1 cellular context compared by ENCODE assay signal in genomic region chr2:178529194-178529593, GRCh38.
TF ChIP-seq lines count a peak whose summit lies in the region.

No MANE protein-coding gene starts in this region.

TF ChIP-seq in GM12878, 131 proteins besides CTCF, POLR2A, EP300 and RAD21 (continued from another document):
- TF ChIP-seq, protein P1, sequence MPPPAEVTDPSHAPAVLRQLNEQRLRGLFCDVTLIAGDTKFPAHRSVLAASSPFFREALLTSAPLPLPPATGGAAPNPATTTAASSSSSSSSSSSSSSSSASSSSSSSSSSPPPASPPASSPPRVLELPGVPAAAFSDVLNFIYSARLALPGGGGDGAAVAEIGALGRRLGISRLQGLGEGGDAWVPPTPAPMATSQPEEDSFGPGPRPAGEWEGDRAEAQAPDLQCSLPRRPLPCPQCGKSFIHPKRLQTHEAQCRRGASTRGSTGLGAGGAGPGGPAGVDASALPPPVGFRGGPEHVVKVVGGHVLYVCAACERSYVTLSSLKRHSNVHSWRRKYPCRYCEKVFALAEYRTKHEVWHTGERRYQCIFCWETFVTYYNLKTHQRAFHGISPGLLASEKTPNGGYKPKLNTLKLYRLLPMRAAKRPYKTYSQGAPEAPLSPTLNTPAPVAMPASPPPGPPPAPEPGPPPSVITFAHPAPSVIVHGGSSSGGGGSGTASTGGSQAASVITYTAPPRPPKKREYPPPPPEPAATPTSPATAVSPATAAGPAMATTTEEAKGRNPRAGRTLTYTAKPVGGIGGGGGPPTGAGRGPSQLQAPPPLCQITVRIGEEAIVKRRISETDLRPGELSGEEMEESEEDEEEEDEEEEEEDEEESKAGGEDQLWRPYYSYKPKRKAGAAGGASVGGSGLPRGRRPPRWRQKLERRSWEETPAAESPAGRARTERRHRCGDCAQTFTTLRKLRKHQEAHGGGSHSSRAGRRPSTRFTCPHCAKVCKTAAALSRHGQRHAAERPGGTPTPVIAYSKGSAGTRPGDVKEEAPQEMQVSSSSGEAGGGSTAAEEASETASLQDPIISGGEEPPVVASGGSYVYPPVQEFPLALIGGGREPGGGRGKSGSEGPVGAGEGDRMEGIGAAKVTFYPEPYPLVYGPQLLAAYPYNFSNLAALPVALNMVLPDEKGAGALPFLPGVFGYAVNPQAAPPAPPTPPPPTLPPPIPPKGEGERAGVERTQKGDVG (CRISPR knock-in tag; IDR thresholded peaks at IDR 0.05), result no peak
- TF ChIP-seq NFIC (IDR thresholded peaks at IDR 0.05; ENCODE audit: low read depth, low read length) (peak; percentile 74), SREBF1 (IDR thresholded peaks at IDR 0.05; ENCODE audit: low read length) (no peak), SP1 (IDR thresholded peaks at IDR 0.05; ENCODE audit: low read depth, low read length) (no peak), CEBPZ (IDR thresholded peaks at IDR 0.05; ENCODE audit: low read depth, low read length) (no peak), ETV6 (conservative IDR thresholded peaks at IDR 0.05 in 1 of 2, IDR thresholded peaks at IDR 0.05 in 1 of 2; ENCODE audit: borderline replicate concordance in 1 of 2, low read depth in 1 of 2) (no peak), ATF7 (IDR thresholded peaks at IDR 0.05; ENCODE audit: low read depth) (peak; percentile 74; the same call in 1 of the 2 replicates), TAF1 (IDR thresholded peaks at IDR 0.05; ENCODE audit: borderline replicate concordance, low read depth, low read length) (no peak), SPI1 (IDR thresholded peaks at IDR 0.05; ENCODE audit: borderline replicate concordance, insufficient read depth, low read depth, low read length) (peak; percentile 75), NFXL1 (IDR thresholded peaks at IDR 0.05; ENCODE audit: borderline replicate concordance) (no peak), PAX5 (IDR thresholded peaks at IDR 0.05; ENCODE audit: borderline replicate concordance, low read depth, low read length) (0 out of 2 replicates have a peak, but pooled peaks have one; percentile 13), RCOR1 (conservative IDR thresholded peaks at IDR 0.05; ENCODE audit: low read depth, low read length) (no peak), CHD4 (IDR thresholded peaks at IDR 0.05) (no peak), ZBED1 (IDR thresholded peaks at IDR 0.05; ENCODE audit: borderline replicate concordance) (no peak), KLF5 (IDR thresholded peaks at IDR 0.05; ENCODE audit: partially characterized antibody) (no peak), SIX5 (IDR thresholded peaks at IDR 0.05; ENCODE audit: low read depth, low read length, severe bottlenecking) (no peak), STAT3 (IDR thresholded peaks at IDR 0.05; ENCODE audit: low read depth, low read length) (no peak), CBX5 (IDR thresholded peaks at IDR 0.05; ENCODE audit: low read depth) (no peak), TCF7 (IDR thresholded peaks at IDR 0.05; ENCODE audit: borderline replicate concordance) (no peak), MTA2 (IDR thresholded peaks at IDR 0.05; ENCODE audit: low read depth) (peak; percentile 75), RUNX3 (IDR thresholded peaks at IDR 0.05; ENCODE audit: low read length) (peak; percentile 33; the same call in 1 of the 2 replicates), NFYA (IDR thresholded peaks at IDR 0.05; ENCODE audit: borderline replicate concordance, low read depth, low read length) (no peak), NR2C2 (IDR thresholded peaks at IDR 0.05; ENCODE audit: borderline replicate concordance, control insufficient read depth, insufficient read length, low read depth) (no peak), BACH1 (IDR thresholded peaks at IDR 0.05; ENCODE audit: borderline replicate concordance) (no peak; the same call in 1 of the 2 replicates), BCL11A (IDR thresholded peaks at IDR 0.05; ENCODE audit: low read depth, low read length) (no peak)
- TF ChIP-seq, protein P2, sequence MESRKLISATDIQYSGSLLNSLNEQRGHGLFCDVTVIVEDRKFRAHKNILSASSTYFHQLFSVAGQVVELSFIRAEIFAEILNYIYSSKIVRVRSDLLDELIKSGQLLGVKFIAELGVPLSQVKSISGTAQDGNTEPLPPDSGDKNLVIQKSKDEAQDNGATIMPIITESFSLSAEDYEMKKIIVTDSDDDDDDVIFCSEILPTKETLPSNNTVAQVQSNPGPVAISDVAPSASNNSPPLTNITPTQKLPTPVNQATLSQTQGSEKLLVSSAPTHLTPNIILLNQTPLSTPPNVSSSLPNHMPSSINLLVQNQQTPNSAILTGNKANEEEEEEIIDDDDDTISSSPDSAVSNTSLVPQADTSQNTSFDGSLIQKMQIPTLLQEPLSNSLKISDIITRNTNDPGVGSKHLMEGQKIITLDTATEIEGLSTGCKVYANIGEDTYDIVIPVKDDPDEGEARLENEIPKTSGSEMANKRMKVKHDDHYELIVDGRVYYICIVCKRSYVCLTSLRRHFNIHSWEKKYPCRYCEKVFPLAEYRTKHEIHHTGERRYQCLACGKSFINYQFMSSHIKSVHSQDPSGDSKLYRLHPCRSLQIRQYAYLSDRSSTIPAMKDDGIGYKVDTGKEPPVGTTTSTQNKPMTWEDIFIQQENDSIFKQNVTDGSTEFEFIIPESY (IDR thresholded peaks at IDR 0.05), result no peak
- TF ChIP-seq, protein P3, sequence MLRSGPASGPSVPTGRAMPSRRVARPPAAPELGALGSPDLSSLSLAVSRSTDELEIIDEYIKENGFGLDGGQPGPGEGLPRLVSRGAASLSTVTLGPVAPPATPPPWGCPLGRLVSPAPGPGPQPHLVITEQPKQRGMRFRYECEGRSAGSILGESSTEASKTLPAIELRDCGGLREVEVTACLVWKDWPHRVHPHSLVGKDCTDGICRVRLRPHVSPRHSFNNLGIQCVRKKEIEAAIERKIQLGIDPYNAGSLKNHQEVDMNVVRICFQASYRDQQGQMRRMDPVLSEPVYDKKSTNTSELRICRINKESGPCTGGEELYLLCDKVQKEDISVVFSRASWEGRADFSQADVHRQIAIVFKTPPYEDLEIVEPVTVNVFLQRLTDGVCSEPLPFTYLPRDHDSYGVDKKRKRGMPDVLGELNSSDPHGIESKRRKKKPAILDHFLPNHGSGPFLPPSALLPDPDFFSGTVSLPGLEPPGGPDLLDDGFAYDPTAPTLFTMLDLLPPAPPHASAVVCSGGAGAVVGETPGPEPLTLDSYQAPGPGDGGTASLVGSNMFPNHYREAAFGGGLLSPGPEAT (IDR thresholded peaks at IDR 0.05; ENCODE audit: low read depth), result peak; percentile 72; the same call in 1 of the 2 replicates
- TF ChIP-seq, protein P4, sequence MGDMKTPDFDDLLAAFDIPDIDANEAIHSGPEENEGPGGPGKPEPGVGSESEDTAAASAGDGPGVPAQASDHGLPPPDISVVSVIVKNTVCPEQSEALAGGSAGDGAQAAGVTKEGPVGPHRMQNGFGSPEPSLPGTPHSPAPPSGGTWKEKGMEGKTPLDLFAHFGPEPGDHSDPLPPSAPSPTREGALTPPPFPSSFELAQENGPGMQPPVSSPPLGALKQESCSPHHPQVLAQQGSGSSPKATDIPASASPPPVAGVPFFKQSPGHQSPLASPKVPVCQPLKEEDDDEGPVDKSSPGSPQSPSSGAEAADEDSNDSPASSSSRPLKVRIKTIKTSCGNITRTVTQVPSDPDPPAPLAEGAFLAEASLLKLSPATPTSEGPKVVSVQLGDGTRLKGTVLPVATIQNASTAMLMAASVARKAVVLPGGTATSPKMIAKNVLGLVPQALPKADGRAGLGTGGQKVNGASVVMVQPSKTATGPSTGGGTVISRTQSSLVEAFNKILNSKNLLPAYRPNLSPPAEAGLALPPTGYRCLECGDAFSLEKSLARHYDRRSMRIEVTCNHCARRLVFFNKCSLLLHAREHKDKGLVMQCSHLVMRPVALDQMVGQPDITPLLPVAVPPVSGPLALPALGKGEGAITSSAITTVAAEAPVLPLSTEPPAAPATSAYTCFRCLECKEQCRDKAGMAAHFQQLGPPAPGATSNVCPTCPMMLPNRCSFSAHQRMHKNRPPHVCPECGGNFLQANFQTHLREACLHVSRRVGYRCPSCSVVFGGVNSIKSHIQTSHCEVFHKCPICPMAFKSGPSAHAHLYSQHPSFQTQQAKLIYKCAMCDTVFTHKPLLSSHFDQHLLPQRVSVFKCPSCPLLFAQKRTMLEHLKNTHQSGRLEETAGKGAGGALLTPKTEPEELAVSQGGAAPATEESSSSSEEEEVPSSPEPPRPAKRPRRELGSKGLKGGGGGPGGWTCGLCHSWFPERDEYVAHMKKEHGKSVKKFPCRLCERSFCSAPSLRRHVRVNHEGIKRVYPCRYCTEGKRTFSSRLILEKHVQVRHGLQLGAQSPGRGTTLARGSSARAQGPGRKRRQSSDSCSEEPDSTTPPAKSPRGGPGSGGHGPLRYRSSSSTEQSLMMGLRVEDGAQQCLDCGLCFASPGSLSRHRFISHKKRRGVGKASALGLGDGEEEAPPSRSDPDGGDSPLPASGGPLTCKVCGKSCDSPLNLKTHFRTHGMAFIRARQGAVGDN (IDR thresholded peaks at IDR 0.05), result no peak
- TF ChIP-seq, protein P5, sequence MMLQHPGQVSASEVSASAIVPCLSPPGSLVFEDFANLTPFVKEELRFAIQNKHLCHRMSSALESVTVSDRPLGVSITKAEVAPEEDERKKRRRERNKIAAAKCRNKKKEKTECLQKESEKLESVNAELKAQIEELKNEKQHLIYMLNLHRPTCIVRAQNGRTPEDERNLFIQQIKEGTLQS (IDR thresholded peaks at IDR 0.05; ENCODE audit: borderline replicate concordance, extremely low read depth, low read depth, low read length), result no peak
TF ChIP-seq in GM12878: peak in this region for 19.
